Comparison of ENCODE assay signal across 23 cellular contexts in the genomic region with DNA sequence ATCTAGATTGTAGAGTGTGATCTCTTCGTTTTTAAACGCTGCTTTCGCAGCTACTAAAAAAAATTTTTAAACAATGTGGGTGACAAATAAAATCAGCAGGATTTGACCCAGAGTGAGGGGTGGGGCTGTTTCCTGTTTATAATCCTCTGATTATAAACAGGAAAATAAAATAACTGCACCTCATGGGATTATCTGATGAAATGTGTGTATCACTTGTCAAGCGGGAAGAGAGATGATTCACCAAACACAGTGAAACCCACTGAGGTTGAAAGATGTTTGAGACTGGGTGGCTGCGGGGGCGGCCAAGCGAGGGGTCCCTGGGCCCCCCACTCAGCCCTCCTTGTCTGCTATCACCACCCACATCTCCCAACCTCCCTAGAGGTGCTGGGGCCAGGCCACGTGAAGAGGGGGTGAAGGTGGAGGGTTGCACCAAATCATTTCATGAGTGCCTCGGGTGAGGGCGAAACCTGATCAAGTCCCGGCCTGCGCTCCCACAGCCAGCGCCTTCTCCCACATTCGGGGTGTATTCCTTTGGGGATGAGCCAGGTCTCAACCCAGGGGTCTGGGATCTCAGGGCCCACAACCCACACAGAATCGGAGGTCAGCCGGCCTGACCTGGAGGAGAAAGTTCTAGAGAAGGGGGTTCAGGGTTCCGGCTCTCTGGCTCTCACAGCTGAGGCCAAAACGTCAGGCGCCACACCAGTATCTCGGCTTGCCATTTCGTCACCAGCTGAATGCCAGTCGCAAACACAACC.
DNase-seq lines count a peak whose midpoint lies in the region; ATAC-seq, FAIRE-seq and TF ChIP-seq lines count a peak whose summit lies in the region.
"Had no signal": no experiment of that assay in that cellular context is flagged by ENCODE, and none has a peak within 500 bp of the region (broad histone marks: within the 10 kb centered on the region; RNA-seq: fewer than 3 reads in every experiment).

No MANE protein-coding gene starts in this region.

- FAIRE-seq in keratinocyte (lab: Jason Lieb, UNC), result no peak
- FAIRE-seq: GM19239, H54 had no signal

- TF ChIP-seq CTCF in CD14-positive monocyte (IDR thresholded peaks at IDR 0.05) (no peak), RWPE2 (IDR thresholded peaks at IDR 0.05; ENCODE audit: poor library complexity, severe bottlenecking) (no peak), keratinocyte (optimal IDR thresholded peaks at IDR 0.05 in 1 of 3, IDR thresholded peaks at IDR 0.05 in 1 of 3, conservative IDR thresholded peaks at IDR 0.05 in 1 of 3; ENCODE audit: extremely low read depth in 1 of 3, insufficient read depth in 2 of 3, low read length in 3 of 3) (no peak)

- H3K4me2 ChIP-seq in keratinocyte (ENCODE audit: control insufficient read depth, extremely low read depth, insufficient read depth, low read depth, low read length), result peak overlapping the region; percentile 64

- no peak overlapping the region for H3K27ac Mint-ChIP-seq in CD14-positive monocyte

- H3K36me3 Mint-ChIP-seq in CD14-positive monocyte, result no peaks in the 10 kb centered on the region
- no peaks in the 10 kb centered on the region for H3K36me3 Mint-ChIP-seq in activated T-cell treated with anti-CD3 and anti-CD28 coated beads, Interleukin-2, amount 50 U/mL, for 4 hours (ENCODE audit: insufficient read depth)

- no peak for ATAC-seq in RWPE2 (ENCODE audit: low read depth)
- ATAC-seq in activated T-cell treated with anti-CD3 and anti-CD28 coated beads, Interleukin-2, amount 50 U/mL, for 4 hours, result no peak

- H3K4me1 Mint-ChIP-seq in CD14-positive monocyte, result no peaks in the 10 kb centered on the region
- no peaks in the 10 kb centered on the region for H3K4me1 Mint-ChIP-seq in activated T-cell treated with anti-CD3 and anti-CD28 coated beads, Interleukin-2, amount 50 U/mL, for 4 hours (ENCODE audit: low read depth)

- DNase-seq in CD14-positive monocyte (ENCODE audit: low spot score), result peak; percentile 43
- peak; percentile 73 for DNase-seq in RWPE2 (ENCODE audit: low spot score)
- no peak for DNase-seq in keratinocyte (ENCODE audit: low read depth, low spot score)
- DNase-seq in NK-92 treated with Interleukin-12 subunit alpha and Interleukin-12 subunit beta, amount 100 ng/mL, for 24 hours (lab: John Stamatoyannopoulos, UW), result no peak
- DNase-seq in NCI-H187 treated with DMSO at 0.1 percent for 48 hours (lab: John Stamatoyannopoulos, UW), result no peak
- DNase-seq in COLO829 (ENCODE audit: low spot score), result no peak
- no peak for DNase-seq in activated T-cell treated with anti-CD3 and anti-CD28 coated beads, Interleukin-2, amount 50 U/mL, for 4 hours
- DNase-seq: ACHN, EL, GF-D8, KBM-7, NCI-H1092 treated with DMSO at 0.1 percent for 48 hours, NCI-H1436 treated with DMSO at 0.1 percent for 48 hours, NCI-H2029, NCI-H345, NCI-H524 treated with DMSO at 0.1 percent for 48 hours, NCI-H82 had no signal

- H3K4me3 ChIP-seq in RWPE2 (ENCODE audit: severe bottlenecking), result no peak overlapping the region
- H3K4me3 ChIP-seq in keratinocyte (ENCODE audit: control insufficient read depth in 2 of 3, extremely low read depth in 1 of 3, insufficient read depth in 2 of 3, low read depth in 1 of 3, low read length in 3 of 3), result peak overlapping the region in 1 of 3 experiments; percentile 25
- H3K4me3 ChIP-seq in skin epidermis, result no peak overlapping the region
- H3K4me3 ChIP-seq: Peyer's patch had no signal

- peak overlapping the region; percentile 78 for H2AFZ ChIP-seq in keratinocyte (ENCODE audit: control insufficient read depth, low read length)

- H3K9me1 ChIP-seq in keratinocyte (ENCODE audit: control insufficient read depth, extremely low read depth, insufficient read depth, low read length), result no peaks in the 10 kb centered on the region

- H3K4me3 Mint-ChIP-seq in CD14-positive monocyte, result no peak overlapping the region
- H3K4me3 Mint-ChIP-seq in activated T-cell treated with anti-CD3 and anti-CD28 coated beads, Interleukin-2, amount 50 U/mL, for 4 hours, result no peak overlapping the region

- peak overlapping the region; percentile 55 for H3K9ac ChIP-seq in keratinocyte (ENCODE audit: control insufficient read depth, extremely low read depth, insufficient read depth, low read length)

- intact Hi-C loops in CD14-positive monocyte (cut with micrococcal nuclease), result no loop called here

- H3K27ac ChIP-seq in RWPE2 (ENCODE audit: poor library complexity, severe bottlenecking) (no peak overlapping the region), keratinocyte (ENCODE audit: control insufficient read depth, insufficient read depth, low read length) (peak overlapping the region; percentile 53), skin epidermis (peak overlapping the region in 20 of 21 experiments; percentile 16 to 88 (median 78))
- H3K27ac ChIP-seq: C4-2B, HL-60, Peyer's patch had no signal

- H3K27me3 Mint-ChIP-seq in CD14-positive monocyte (ENCODE audit: low read depth in 3 of 3), result peaks cover 0 to 14% (median 0%) of the 10 kb centered on the region in 3 donors
- peaks cover 9% of the 10 kb centered on the region for H3K27me3 Mint-ChIP-seq in activated T-cell treated with anti-CD3 and anti-CD28 coated beads, Interleukin-2, amount 50 U/mL, for 4 hours (ENCODE audit: low read depth)

- H3K27me3 ChIP-seq in RWPE2 (ENCODE audit: insufficient read depth, poor library complexity, severe bottlenecking) (no peaks in the 10 kb centered on the region), keratinocyte (ENCODE audit: control insufficient read depth, extremely low read depth, insufficient read depth, low read length) (no peaks in the 10 kb centered on the region)
- H3K27me3 ChIP-seq: Peyer's patch had no signal

- H3K36me3 ChIP-seq in RWPE2 (ENCODE audit: low read depth) (no peaks in the 10 kb centered on the region), keratinocyte (ENCODE audit: control insufficient read depth in 2 of 2, extremely low read depth in 1 of 2, insufficient read depth in 2 of 2, low read length in 2 of 2) (no peaks in the 10 kb centered on the region)
- H3K36me3 ChIP-seq: Peyer's patch had no signal

- H3K9me3 ChIP-seq in RWPE2 (ENCODE audit: severe bottlenecking) (no peaks in the 10 kb centered on the region), keratinocyte (ENCODE audit: control insufficient read depth, low read depth, low read length) (no peaks in the 10 kb centered on the region)
- H3K9me3 ChIP-seq: Peyer's patch had no signal

- H3K4me1 ChIP-seq in RWPE2 (ENCODE audit: insufficient read depth, poor library complexity, severe bottlenecking), result no peaks in the 10 kb centered on the region
- H3K4me1 ChIP-seq in keratinocyte (ENCODE audit: control insufficient read depth, extremely low read depth, insufficient read depth, low read length), result peaks cover 19% of the 10 kb centered on the region
- H3K4me1 ChIP-seq: Peyer's patch had no signal

- peaks cover 0 to 4% (median 0%) of the 10 kb centered on the region in 7 donors for H3K9me3 Mint-ChIP-seq in CD14-positive monocyte
- H3K9me3 Mint-ChIP-seq in activated T-cell treated with anti-CD3 and anti-CD28 coated beads, Interleukin-2, amount 50 U/mL, for 4 hours, result no peaks in the 10 kb centered on the region

- no peaks in the 10 kb centered on the region for H3K79me2 ChIP-seq in keratinocyte (ENCODE audit: control insufficient read depth, insufficient read depth, low read length)

- dilution Hi-C loops in keratinocyte (cut with MboI; ENCODE audit: extremely low pct_ligation_motif_present, low sequenced_read_pairs), result no loop called here

- no peaks in the 10 kb centered on the region for H4K20me1 ChIP-seq in keratinocyte (ENCODE audit: control insufficient read depth, extremely low read depth, insufficient read depth, low read length)

Comparison
In these comparisons a context has a peak if more than half of its experiments do, and no peak if none do; other contexts are left out.
1. DNase-seq: peak in CD14-positive monocyte (single experiment) and RWPE2 (single experiment); none in keratinocyte (single experiment), NK-92 treated with Interleukin-12 subunit alpha and Interleukin-12 subunit beta, amount 100 ng/mL, for 24 hours (single experiment), NCI-H187 treated with DMSO at 0.1 percent for 48 hours (single experiment), COLO829 (single experiment) and activated T-cell treated with anti-CD3 and anti-CD28 coated beads, Interleukin-2, amount 50 U/mL, for 4 hours (single experiment).